Comparison of ENCODE assay signal across 18 cellular contexts in the genomic region with DNA sequence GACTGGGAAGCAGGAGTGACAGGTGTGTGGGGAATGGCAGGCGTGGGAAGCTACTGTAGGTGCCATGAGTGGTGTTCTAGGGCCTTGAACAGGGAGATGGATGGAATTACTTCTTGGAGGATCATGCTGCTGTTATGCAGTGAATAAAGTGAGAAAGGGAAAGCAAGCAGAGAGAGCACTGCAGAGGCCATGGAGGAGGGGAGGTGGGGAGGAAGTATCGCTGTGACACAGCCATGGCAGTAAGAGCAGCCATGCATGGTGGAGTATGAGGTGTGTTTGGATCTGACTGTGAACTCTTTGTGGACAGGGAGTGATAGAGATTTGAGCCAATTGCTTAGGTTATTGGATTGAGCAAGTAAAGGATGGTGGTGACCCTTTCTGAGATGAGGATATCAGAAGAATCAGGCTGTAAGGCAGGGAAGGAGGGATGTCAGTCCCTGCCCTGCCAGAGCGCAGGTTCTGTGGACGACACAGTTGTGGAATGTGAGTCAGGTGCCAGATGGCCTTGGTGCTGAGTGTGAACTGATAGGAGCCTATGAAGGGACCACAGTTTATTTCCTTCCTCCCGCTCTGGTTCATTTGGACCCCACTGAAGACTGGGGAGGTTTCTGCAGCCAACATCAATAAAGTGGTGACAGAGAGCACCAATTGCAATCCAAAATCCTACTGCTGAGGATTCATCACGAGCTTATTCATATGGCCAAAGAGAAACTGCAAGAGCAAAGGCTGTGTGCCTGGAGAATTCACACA.
DNase-seq lines count a peak whose midpoint lies in the region; ATAC-seq, FAIRE-seq and TF ChIP-seq lines count a peak whose summit lies in the region.
"Had no signal": no experiment of that assay in that cellular context is flagged by ENCODE, and none has a peak within 500 bp of the region (broad histone marks: within the 10 kb centered on the region; RNA-seq: fewer than 3 reads in every experiment).

No MANE protein-coding gene starts in this region.

- H3K4me3 Mint-ChIP-seq in astrocyte (ENCODE audit: unreplicated experiment) (no peak overlapping the region), osteocyte (ENCODE audit: unreplicated experiment) (no peak overlapping the region)
- H3K4me3 Mint-ChIP-seq: B cell; CD8-positive, alpha-beta T cell; H9 had no signal

- peaks cover 0 to 17% (median 6%) of the 10 kb centered on the region in 11 experiments; a peak in 10 of 22 replicates for H3K9me3 ChIP-seq in BLaER1 treated with 17β-estradiol and CSF1 and Interleukin-3, amounts not matched to agents 10 nM and 100 nM (replicated peaks in 1 of 11)
- no peaks in the 10 kb centered on the region for H3K9me3 ChIP-seq in astrocyte (ENCODE audit: insufficient read depth, low read depth, low read length)
- no peaks in the 10 kb centered on the region for H3K9me3 ChIP-seq in left ventricle myocardium inferior (replicated peaks)

- H3K36me3 Mint-ChIP-seq in astrocyte (ENCODE audit: low read depth, unreplicated experiment) (no peaks in the 10 kb centered on the region), osteocyte (ENCODE audit: unreplicated experiment) (peaks cover 6% of the 10 kb centered on the region)
- H3K36me3 Mint-ChIP-seq: CD8-positive, alpha-beta T cell had no signal

- H3K9me3 Mint-ChIP-seq in astrocyte (ENCODE audit: unreplicated experiment), result no peaks in the 10 kb centered on the region
- H3K9me3 Mint-ChIP-seq in osteocyte (ENCODE audit: unreplicated experiment), result peaks cover 14% of the 10 kb centered on the region
- H3K9me3 Mint-ChIP-seq: CD8-positive, alpha-beta T cell had no signal

- no peak overlapping the region for H3K9ac ChIP-seq in BLaER1 treated with 17β-estradiol and CSF1 and Interleukin-3, amounts not matched to agents 10 nM and 100 nM
- H3K9ac ChIP-seq in astrocyte (ENCODE audit: low read length), result no peak overlapping the region

- H2AFZ ChIP-seq in astrocyte (ENCODE audit: low read depth, low read length), result no peak overlapping the region

- FAIRE-seq in astrocyte (lab: Jason Lieb, UNC), result no peak
- FAIRE-seq: D721Med had no signal

- H3K79me2 ChIP-seq in astrocyte (ENCODE audit: insufficient read depth, low read length), result no peaks in the 10 kb centered on the region

- H3K36me3 ChIP-seq in BLaER1 treated with 17β-estradiol and CSF1 and Interleukin-3, amounts not matched to agents 10 nM and 100 nM, result no peaks in the 10 kb centered on the region
- H3K36me3 ChIP-seq in astrocyte (ENCODE audit: insufficient read depth, low read length) (no peaks in the 10 kb centered on the region), left ventricle myocardium inferior (no peaks in the 10 kb centered on the region)

- peaks cover 0 to 30% (median 9%) of the 10 kb centered on the region in 10 experiments; a peak in 10 of 20 replicates for H3K4me1 ChIP-seq in BLaER1 treated with 17β-estradiol and CSF1 and Interleukin-3, amounts not matched to agents 10 nM and 100 nM
- H3K4me1 ChIP-seq in astrocyte (ENCODE audit: insufficient read depth, low read length) (peaks cover 23% of the 10 kb centered on the region), left ventricle myocardium inferior (peaks cover 76% of the 10 kb centered on the region)

- peak overlapping the region in 7 of 11 experiments; percentile 3 to 32 (median 17); a peak in 7 of 22 replicates for H3K4me2 ChIP-seq in BLaER1 treated with 17β-estradiol and CSF1 and Interleukin-3, amounts not matched to agents 10 nM and 100 nM
- H3K4me2 ChIP-seq in astrocyte (ENCODE audit: low read length), result no peak overlapping the region

- TF ChIP-seq CTCF in astrocyte (IDR thresholded peaks at IDR 0.05; ENCODE audit: insufficient read depth, low read depth, low read length) (no peak), left ventricle myocardium inferior (IDR thresholded peaks at IDR 0.05; ENCODE audit: borderline replicate concordance) (no peak), osteocyte (IDR thresholded peaks at IDR 0.05) (no peak)

- H3K27ac Mint-ChIP-seq in astrocyte (ENCODE audit: unreplicated experiment) (no peak overlapping the region), osteocyte (ENCODE audit: unreplicated experiment) (no peak overlapping the region)
- H3K27ac Mint-ChIP-seq: B cell; CD8-positive, alpha-beta T cell had no signal

- intact Hi-C loops in left ventricle myocardium inferior (cut with micrococcal nuclease), result no loop called here

- H3K4me3 ChIP-seq in BLaER1 treated with 17β-estradiol and CSF1 and Interleukin-3, amounts not matched to agents 10 nM and 100 nM, result no peak overlapping the region
- no peak overlapping the region for H3K4me3 ChIP-seq in astrocyte (ENCODE audit: insufficient read depth, low read depth, low read length)
- no peak overlapping the region for H3K4me3 ChIP-seq in left ventricle myocardium inferior

- no peaks in the 10 kb centered on the region for H3K27me3 ChIP-seq in BLaER1 treated with 17β-estradiol and CSF1 and Interleukin-3, amounts not matched to agents 10 nM and 100 nM
- no peaks in the 10 kb centered on the region for H3K27me3 ChIP-seq in astrocyte (ENCODE audit: insufficient read depth, low read length)
- no peaks in the 10 kb centered on the region for H3K27me3 ChIP-seq in left ventricle myocardium inferior (ENCODE audit: low read depth)

- peaks cover 4% of the 10 kb centered on the region for H3K27me3 Mint-ChIP-seq in astrocyte (ENCODE audit: low read depth, unreplicated experiment)
- H3K27me3 Mint-ChIP-seq in osteocyte (ENCODE audit: unreplicated experiment), result peaks cover 4% of the 10 kb centered on the region

- H3K4me1 Mint-ChIP-seq in astrocyte (ENCODE audit: low read depth, unreplicated experiment), result peaks cover 16% of the 10 kb centered on the region
- H3K4me1 Mint-ChIP-seq in osteocyte (ENCODE audit: unreplicated experiment), result peaks cover 72% of the 10 kb centered on the region
- H3K4me1 Mint-ChIP-seq: B cell had no signal

- H4K20me1 ChIP-seq in BLaER1 treated with 17β-estradiol and CSF1 and Interleukin-3, amounts not matched to agents 10 nM and 100 nM, result no peaks in the 10 kb centered on the region
- no peaks in the 10 kb centered on the region for H4K20me1 ChIP-seq in astrocyte (ENCODE audit: insufficient read depth, low read length)

- ATAC-seq in GM21360 (IDR thresholded peaks at IDR 0.05; ENCODE audit: unreplicated experiment) (no peak), GM18867 (IDR thresholded peaks at IDR 0.05; ENCODE audit: unreplicated experiment) (no peak)
- ATAC-seq: CD8-positive, alpha-beta T cell had no signal

- peak; percentile 32 for DNase-seq in astrocyte (ENCODE audit: low read depth)
- DNase-seq in left ventricle myocardium inferior, result peak; percentile 50
- DNase-seq in osteocyte (ENCODE audit: extremely low spot score, unreplicated experiment), result peak; percentile 23
- DNase-seq in anterior cingulate cortex (lab: John Stamatoyannopoulos, UW), result no peak
- DNase-seq: CD8-positive, alpha-beta T cell; H9; Karpas-422; NCI-H1417 treated with DMSO at 0.1 percent for 48 hours; NCI-H2081; NCI-H2227 treated with DMSO at 0.1 percent for 48 hours; NCI-H524 treated with DMSO at 0.1 percent for 48 hours; OCI-M1; RPMI8226 had no signal

- H3K27ac ChIP-seq in BLaER1 treated with 17β-estradiol and CSF1 and Interleukin-3, amounts not matched to agents 10 nM and 100 nM, result no peak overlapping the region
- H3K27ac ChIP-seq in astrocyte (ENCODE audit: low read depth, low read length) (no peak overlapping the region), left ventricle myocardium inferior (replicated peaks) (peak overlapping the region; percentile 49)

Comparison
In these comparisons a context has a peak if more than half of its experiments do, and no peak if none do; other contexts are left out.
1. DNase-seq: peak in astrocyte (single experiment), left ventricle myocardium inferior (single experiment) and osteocyte (single experiment); none in anterior cingulate cortex (0 of 58).